8 cellular contexts compared by ENCODE assay signal in the genomic region with DNA sequence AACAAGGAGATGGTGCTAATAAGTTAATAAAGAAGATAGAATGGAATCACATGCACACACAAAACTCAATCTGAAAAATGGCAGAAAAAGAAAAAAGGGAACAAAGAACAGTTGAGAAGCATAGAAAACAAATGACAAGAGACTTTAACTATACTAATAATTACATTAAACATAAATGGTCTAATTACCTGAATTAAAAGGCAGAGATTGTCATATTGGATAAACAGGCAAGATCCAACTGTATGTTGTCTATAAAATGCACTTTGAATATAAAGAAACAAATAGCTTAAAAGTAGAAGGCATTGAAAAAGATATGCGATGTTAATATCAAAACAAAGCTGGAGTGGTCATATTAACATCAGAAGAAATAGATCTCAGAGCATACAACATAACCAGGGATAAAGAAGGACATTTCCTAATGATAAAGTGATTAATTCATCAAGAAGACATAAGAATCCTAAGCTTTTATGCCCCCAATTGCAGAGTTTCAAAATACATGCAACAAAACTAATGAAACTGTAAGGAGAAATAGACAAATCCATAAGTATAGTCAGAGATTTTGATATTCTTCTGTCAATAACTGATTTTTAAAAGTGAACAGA.
"Had no signal": no experiment of that assay in that cellular context is flagged by ENCODE, and none has a peak within 500 bp of the region (broad histone marks: within the 10 kb centered on the region; RNA-seq: fewer than 3 reads in every experiment).

No MANE protein-coding gene starts in this region.

- H3K4me1 ChIP-seq: HAP-1 had no signal

- DNase-seq: GM23248, GOT3, H7, HFFc6, KG1 had no signal

- H3K9me3 ChIP-seq: HAP-1 had no signal

- FAIRE-seq: HepG2 had no signal

- H2AFZ ChIP-seq: GM23248 had no signal

- H3K27ac ChIP-seq: GM23248, HL-60 had no signal

- H3K9ac ChIP-seq: GM23248 had no signal

- H3K4me3 ChIP-seq: GM23248, HAP-1 had no signal

- H3K36me3 ChIP-seq: HAP-1 had no signal

- ATAC-seq: HepG2 had no signal
